8 cellular contexts compared by ENCODE assay signal in the genomic region with DNA sequence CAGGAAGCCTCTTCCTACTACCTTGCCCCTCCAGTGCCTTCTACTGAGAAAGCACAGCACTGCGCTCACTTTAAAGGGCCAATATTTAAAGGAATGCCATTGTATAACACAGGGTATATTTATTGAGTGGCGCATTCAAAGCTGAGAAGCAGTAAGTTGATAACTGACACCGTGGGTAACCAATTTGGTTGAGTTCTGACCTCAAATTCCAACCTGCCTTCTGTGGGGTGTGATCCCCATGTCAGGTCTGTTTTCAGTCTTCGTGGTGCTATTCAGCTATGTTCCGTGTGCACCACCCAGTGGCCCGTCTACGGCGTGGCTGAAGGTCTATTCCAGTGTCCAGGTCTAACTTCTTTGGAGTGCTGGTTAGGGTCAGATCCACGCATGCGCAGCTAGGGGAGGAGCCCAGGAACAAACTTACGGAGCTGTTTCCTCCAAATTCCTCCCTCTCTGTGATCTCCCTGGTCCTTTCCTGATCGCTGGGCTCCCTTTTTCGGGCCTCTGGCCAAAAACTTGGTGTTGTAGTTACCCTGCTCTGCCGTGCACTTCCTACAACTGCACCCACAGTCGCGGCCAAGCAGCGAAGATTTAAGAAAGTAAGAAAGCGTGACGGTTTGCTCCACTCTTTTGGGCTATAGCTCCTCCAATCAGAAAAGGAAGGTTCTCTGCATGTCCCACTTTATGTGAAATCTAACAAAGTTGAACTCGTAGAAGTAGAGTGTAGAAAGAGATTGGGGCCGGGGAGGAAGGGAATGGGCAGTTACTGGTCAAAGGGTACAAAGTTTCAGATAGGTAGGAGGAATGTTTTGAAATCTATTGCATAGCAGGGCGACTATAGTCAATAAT. TPM values are rescaled to one million over a fixed set of nuclear protein-coding genes. Genes with fewer than 3 reads are reported as not detected.
DNase-seq lines count a peak whose midpoint lies in the region; ATAC-seq and TF ChIP-seq lines count a peak whose summit lies in the region.

No MANE protein-coding gene starts in this region.

- H3K79me2 ChIP-seq in smooth muscle cell (ENCODE audit: low read depth): no peaks in the 10 kb centered on the region

- no peaks in the 10 kb centered on the region for H3K9me3 Mint-ChIP-seq in T-helper 1 cell treated with Interleukin-12 subunit alpha and Interleukin-12 subunit beta and Interleukin-4 antibody, amounts not matched to agents 30 μg/mL and 1 μg/mL, for 36 hours

- H3K4me1 ChIP-seq in ascending aorta: no peaks in the 10 kb centered on the region
- H3K4me1 ChIP-seq in iPS-18a (ENCODE audit: control insufficient read depth, low read depth, low read length): peaks cover 15% of the 10 kb centered on the region
- no peaks in the 10 kb centered on the region for H3K4me1 ChIP-seq in smooth muscle cell (ENCODE audit: low read depth)

- intact Hi-C loops in ascending aorta (cut with DNase I): no loop called here

- no peaks in the 10 kb centered on the region for H3K27me3 ChIP-seq in ascending aorta
- no peaks in the 10 kb centered on the region for H3K27me3 ChIP-seq in iPS-18a (ENCODE audit: control insufficient read depth, insufficient read depth, low read length)
- H3K27me3 ChIP-seq in smooth muscle cell (ENCODE audit: low read depth): no peaks in the 10 kb centered on the region

- peaks cover 66% of the 10 kb centered on the region for H3K27me3 Mint-ChIP-seq in T-helper 1 cell treated with Interleukin-12 subunit alpha and Interleukin-12 subunit beta and Interleukin-4 antibody, amounts not matched to agents 30 μg/mL and 1 μg/mL, for 36 hours (ENCODE audit: low read depth)

- ATAC-seq in GM21737 (IDR thresholded peaks at IDR 0.05; ENCODE audit: unreplicated experiment): peak; percentile 92

- WGBS in smooth muscle cell (ENCODE audit: low lambda C conversion rate): 55% methylated on average over 22 of the region's 22 CpGs

- H3K36me3 ChIP-seq in ascending aorta: no peaks in the 10 kb centered on the region
- no peaks in the 10 kb centered on the region for H3K36me3 ChIP-seq in iPS-18a (ENCODE audit: control insufficient read depth, low read depth, low read length)
- no peaks in the 10 kb centered on the region for H3K36me3 ChIP-seq in smooth muscle cell (ENCODE audit: low read depth)

- peaks cover 5% of the 10 kb centered on the region for H3K36me3 Mint-ChIP-seq in T-helper 1 cell treated with Interleukin-12 subunit alpha and Interleukin-12 subunit beta and Interleukin-4 antibody, amounts not matched to agents 30 μg/mL and 1 μg/mL, for 36 hours (ENCODE audit: low read depth)

- DNase-seq in Daoy (ENCODE audit: low read depth) (peak; percentile 90), KG1 (lab: John Stamatoyannopoulos, UW) (peak; percentile 78), ascending aorta (ENCODE audit: low spot score in 2 of 2) (peak; percentile 67 to 68), smooth muscle cell (lab: John Stamatoyannopoulos, UW; ENCODE audit: unreplicated experiment) (peak; percentile 11), NCI-H1694 treated with DMSO at 0.1 percent for 48 hours (lab: John Stamatoyannopoulos, UW) (no peak)

- no peak overlapping the region for H3K27ac Mint-ChIP-seq in T-helper 1 cell treated with Interleukin-12 subunit alpha and Interleukin-12 subunit beta and Interleukin-4 antibody, amounts not matched to agents 30 μg/mL and 1 μg/mL, for 36 hours

- H3K27ac ChIP-seq in ascending aorta (no peak overlapping the region), iPS-18a (ENCODE audit: low read length) (no peak overlapping the region), smooth muscle cell (ENCODE audit: low read depth) (no peak overlapping the region)

- H3K9me3 ChIP-seq in ascending aorta (no peaks in the 10 kb centered on the region), iPS-18a (ENCODE audit: control insufficient read depth, low read depth, low read length) (peaks cover 3% of the 10 kb centered on the region), smooth muscle cell (replicated peaks; ENCODE audit: low read depth) (no peaks in the 10 kb centered on the region)

- peak overlapping the region; percentile 83 for H3K4me3 Mint-ChIP-seq in T-helper 1 cell treated with Interleukin-12 subunit alpha and Interleukin-12 subunit beta and Interleukin-4 antibody, amounts not matched to agents 30 μg/mL and 1 μg/mL, for 36 hours

- H3K4me3 ChIP-seq in ascending aorta (peak overlapping the region in 1 of 2 donors; percentile 42), iPS-18a (ENCODE audit: low read length) (peak overlapping the region; percentile 5), smooth muscle cell (peak overlapping the region; percentile 44)

- H3K9ac ChIP-seq in iPS-18a (ENCODE audit: low read length): no peak overlapping the region
- no peak overlapping the region for H3K9ac ChIP-seq in smooth muscle cell (ENCODE audit: low read depth)

- H4K20me1 ChIP-seq in smooth muscle cell (ENCODE audit: low read depth): no peaks in the 10 kb centered on the region

- peak in 2 of 3 experiments; percentile 44 to 47 for TF ChIP-seq CTCF in ascending aorta (IDR thresholded peaks at IDR 0.05)
- TF ChIP-seq CTCF in smooth muscle cell (IDR thresholded peaks at IDR 0.05; ENCODE audit: borderline replicate concordance, insufficient read depth, poor library complexity, severe bottlenecking): peak; percentile 47

- peaks cover 13% of the 10 kb centered on the region for H3K4me1 Mint-ChIP-seq in T-helper 1 cell treated with Interleukin-12 subunit alpha and Interleukin-12 subunit beta and Interleukin-4 antibody, amounts not matched to agents 30 μg/mL and 1 μg/mL, for 36 hours (ENCODE audit: low read depth)

- H2AFZ ChIP-seq in smooth muscle cell (ENCODE audit: low read depth): peak overlapping the region; percentile 66

- peak overlapping the region; percentile 79 for H3K4me2 ChIP-seq in smooth muscle cell

- no peaks in the 10 kb centered on the region for H3F3A ChIP-seq in smooth muscle cell (ENCODE audit: low read depth)

RNA-seq across cellular contexts. Expression of a gene that starts 7.7 kb away (rescaled TPM):
- 0.36 and 0.40 TPM in 2 replicates for total RNA-seq in Daoy (2014; rRNA removed; shearing (Covaris generic))
- total RNA-seq in ascending aorta (not detected), smooth muscle cell (1.0 and 2.0 TPM in 2 replicates)
- 1.7 and 2.7 TPM in 2 replicates for polyA plus RNA-seq in smooth muscle cell

RNA-seq across cellular contexts. Expression of a gene that starts 53.9 kb away (rescaled TPM):
- total RNA-seq in Daoy (2014; rRNA removed; shearing (Covaris generic)): not detected in 2 replicates
- not detected for total RNA-seq in ascending aorta
- not detected in 2 replicates for total RNA-seq in smooth muscle cell
- not detected in 2 replicates for polyA plus RNA-seq in smooth muscle cell
